8 cellular contexts compared by ENCODE assay signal in genomic region chr16:69328854-69329316, GRCh38. TPM values are rescaled to one million over a fixed set of nuclear protein-coding genes. Genes with fewer than 3 reads are reported as not detected.
DNase-seq lines count a peak whose midpoint lies in the region; ATAC-seq and TF ChIP-seq lines count a peak whose summit lies in the region.

No MANE protein-coding gene starts in this region.

- peak; percentile 38 for DNase-seq in DMS53 (lab: John Stamatoyannopoulos, UW)
- DNase-seq in DMS53 treated with DMSO at 0.1 percent for 48 hours (lab: John Stamatoyannopoulos, UW; ENCODE audit: unreplicated experiment), result no peak
- DNase-seq in RPMI8226, result peak; percentile 45
- no peak for DNase-seq in endodermal cell
- DNase-seq in effector CD8-positive, alpha-beta T cell (lab: John Stamatoyannopoulos, UW), result no peak

- no peak overlapping the region for H3K27ac Mint-ChIP-seq in endodermal cell

- H3K4me3 ChIP-seq in endodermal cell (ENCODE audit: low read length), result peak overlapping the region; percentile 88
- peak overlapping the region; percentile 80 for H3K4me3 ChIP-seq in rectal smooth muscle tissue (ENCODE audit: low read length)

- peak overlapping the region; percentile 44 for H3K9ac ChIP-seq in endodermal cell (ENCODE audit: extremely low read depth, low read length, poor library complexity, severe bottlenecking)
- no peak overlapping the region for H3K9ac ChIP-seq in rectal smooth muscle tissue (ENCODE audit: low read length)

- peaks cover 67% of the 10 kb centered on the region for H3K36me3 Mint-ChIP-seq in endodermal cell (ENCODE audit: low read depth)

- no peak for TF ChIP-seq CTCF in endodermal cell (conservative IDR thresholded peaks at IDR 0.05)

- H3K36me3 ChIP-seq in endodermal cell (ENCODE audit: control insufficient read depth, insufficient read depth, low read length) (peaks cover 73% of the 10 kb centered on the region), rectal smooth muscle tissue (ENCODE audit: control insufficient read depth, insufficient read depth, low read length) (peaks cover 18% of the 10 kb centered on the region)

- H3K4me3 Mint-ChIP-seq in endodermal cell, result peak overlapping the region; percentile 70

- H3K27me3 ChIP-seq in endodermal cell (ENCODE audit: control insufficient read depth, insufficient read depth, low read length, poor library complexity, severe bottlenecking) (no peaks in the 10 kb centered on the region), rectal smooth muscle tissue (ENCODE audit: control insufficient read depth, insufficient read depth, low read length) (no peaks in the 10 kb centered on the region)

- no peaks in the 10 kb centered on the region for H3K9me3 ChIP-seq in endodermal cell (ENCODE audit: control insufficient read depth, low read length)

- H3K27me3 Mint-ChIP-seq in endodermal cell (ENCODE audit: insufficient read depth), result no peaks in the 10 kb centered on the region

- no peaks in the 10 kb centered on the region for H3K9me3 Mint-ChIP-seq in endodermal cell

- H3K27ac ChIP-seq in endodermal cell (ENCODE audit: low read depth, low read length) (no peak overlapping the region), rectal smooth muscle tissue (ENCODE audit: low read depth, low read length) (no peak overlapping the region)

- peaks cover 21% of the 10 kb centered on the region for H3K4me1 Mint-ChIP-seq in endodermal cell

- no peak for ATAC-seq in HG03159 (IDR thresholded peaks at IDR 0.05; ENCODE audit: unreplicated experiment)
- ATAC-seq in GM19452 (IDR thresholded peaks at IDR 0.05; ENCODE audit: unreplicated experiment), result no peak

- no peaks in the 10 kb centered on the region for H3K4me1 ChIP-seq in endodermal cell (ENCODE audit: control insufficient read depth, insufficient read depth, low read length)
- H3K4me1 ChIP-seq in rectal smooth muscle tissue (ENCODE audit: control insufficient read depth, insufficient read depth, low read length), result peaks cover 8% of the 10 kb centered on the region

- WGBS in endodermal cell (ENCODE audit: insufficient coverage in 1 of 2, insufficient read length in 1 of 2), 2 experiments, result 83% methylated on average over 9 to 10 of the region's 10 CpGs

RNA-seq across cellular contexts. Expression of gene PDF, which starts 1.5 kb away (rescaled TPM):
- 10 to 100 TPM; 12.2 to 19.8 TPM for total RNA-seq in endodermal cell
- 9.4 TPM for polyA plus RNA-seq in endodermal cell (2013, experiment 1 of 2)
- polyA plus RNA-seq in endodermal cell (2013, experiment 2 of 2), result 7.7 TPM

RNA-seq across cellular contexts. Expression of gene COG8, which starts 10.5 kb away (rescaled TPM):
- 10 to 100 TPM; 45.8 to 49.3 TPM for total RNA-seq in endodermal cell
- 35.4 TPM for polyA plus RNA-seq in endodermal cell (2013, experiment 1 of 2)
- 30.8 TPM for polyA plus RNA-seq in endodermal cell (2013, experiment 2 of 2)

RNA-seq across cellular contexts. Expression of gene NIP7, which starts 10.7 kb away (rescaled TPM):
- 10 to 100 TPM; 30.5 to 36.3 TPM for total RNA-seq in endodermal cell
- polyA plus RNA-seq in endodermal cell (2013, experiment 1 of 2), result 24.0 TPM
- 26.0 TPM for polyA plus RNA-seq in endodermal cell (2013, experiment 2 of 2)

RNA-seq across cellular contexts. Expression of gene VPS4A, which starts 17.7 kb away (rescaled TPM):
- total RNA-seq in endodermal cell, result 10 to 100 TPM; 28.6 to 37.8 TPM
- polyA plus RNA-seq in endodermal cell (2013, experiment 1 of 2), result 34.2 TPM
- 33.5 TPM for polyA plus RNA-seq in endodermal cell (2013, experiment 2 of 2)

RNA-seq across cellular contexts. Expression of gene TMED6, which starts 22.7 kb away (rescaled TPM):
- under 1 TPM; 0.53 to 0.66 TPM for total RNA-seq in endodermal cell
- polyA plus RNA-seq in endodermal cell (2013, experiment 1 of 2), result not detected
- not detected for polyA plus RNA-seq in endodermal cell (2013, experiment 2 of 2)

Comparison
In these comparisons a context has a peak if more than half of its experiments do, and no peak if none do; other contexts are left out.
1. DNase-seq: peak in DMS53 (single experiment) and RPMI8226 (single experiment); none in DMS53 treated with DMSO at 0.1 percent for 48 hours (single experiment), endodermal cell (single experiment) and effector CD8-positive, alpha-beta T cell (single experiment).